In the genomic region with DNA sequence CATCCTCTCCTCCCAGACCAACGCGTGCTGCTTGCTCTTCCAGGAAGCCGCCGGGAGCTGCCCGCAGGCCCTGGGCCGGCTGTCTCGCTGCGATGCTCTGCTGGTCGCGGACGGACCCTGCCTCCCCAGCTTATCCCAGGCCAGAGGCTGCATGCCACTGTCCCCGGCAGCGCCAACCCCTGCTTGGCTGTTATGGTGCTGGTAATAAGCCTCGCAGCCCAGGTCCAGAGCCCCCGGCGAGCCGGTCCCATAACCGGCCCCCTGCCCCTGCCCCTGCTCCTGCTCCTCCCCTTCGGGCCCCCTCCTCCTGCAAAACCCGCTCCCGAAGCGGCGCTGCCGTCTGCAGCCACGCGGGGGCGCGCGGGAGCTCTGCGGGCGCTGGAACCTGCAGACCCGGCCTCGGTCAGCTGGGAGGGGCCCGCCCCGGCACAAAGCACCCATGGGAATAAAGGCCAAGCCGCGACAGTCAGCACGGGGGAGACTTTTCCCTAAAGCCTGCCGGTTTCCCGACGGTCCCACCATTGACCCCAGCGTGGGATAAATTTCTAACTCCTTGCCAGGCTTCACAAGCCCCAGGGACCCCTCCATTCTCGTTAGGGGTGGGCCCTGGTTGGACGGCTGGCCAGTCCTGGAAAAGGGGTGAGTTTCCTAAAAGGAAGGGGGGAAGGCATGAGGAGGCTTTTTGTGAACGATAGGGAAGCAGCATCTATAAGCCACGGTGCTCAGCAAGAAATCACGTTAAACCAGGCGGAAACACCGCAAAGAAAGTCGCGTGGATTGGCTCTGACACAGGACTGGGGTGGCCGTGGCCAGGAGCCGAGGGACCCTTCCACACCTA, we compare ENCODE assay signal across 1 cellular context.
TF ChIP-seq lines count a peak whose summit lies in the region.

No MANE protein-coding gene starts in this region.

TF ChIP-seq in HepG2, 621 proteins besides CTCF, POLR2A, EP300 and RAD21 (continued from another document and continues in another):
- TF ChIP-seq, protein P1, sequence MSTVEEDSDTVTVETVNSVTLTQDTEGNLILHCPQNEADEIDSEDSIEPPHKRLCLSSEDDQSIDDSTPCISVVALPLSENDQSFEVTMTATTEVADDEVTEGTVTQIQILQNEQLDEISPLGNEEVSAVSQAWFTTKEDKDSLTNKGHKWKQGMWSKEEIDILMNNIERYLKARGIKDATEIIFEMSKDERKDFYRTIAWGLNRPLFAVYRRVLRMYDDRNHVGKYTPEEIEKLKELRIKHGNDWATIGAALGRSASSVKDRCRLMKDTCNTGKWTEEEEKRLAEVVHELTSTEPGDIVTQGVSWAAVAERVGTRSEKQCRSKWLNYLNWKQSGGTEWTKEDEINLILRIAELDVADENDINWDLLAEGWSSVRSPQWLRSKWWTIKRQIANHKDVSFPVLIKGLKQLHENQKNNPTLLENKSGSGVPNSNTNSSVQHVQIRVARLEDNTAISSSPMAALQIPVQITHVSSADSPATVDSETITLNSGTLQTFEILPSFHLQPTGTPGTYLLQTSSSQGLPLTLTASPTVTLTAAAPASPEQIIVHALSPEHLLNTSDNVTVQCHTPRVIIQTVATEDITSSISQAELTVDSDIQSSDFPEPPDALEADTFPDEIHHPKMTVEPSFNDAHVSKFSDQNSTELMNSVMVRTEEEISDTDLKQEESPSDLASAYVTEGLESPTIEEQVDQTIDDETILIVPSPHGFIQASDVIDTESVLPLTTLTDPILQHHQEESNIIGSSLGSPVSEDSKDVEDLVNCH (CRISPR knock-in tag; IDR thresholded peaks at IDR 0.05): no peak
- TF ChIP-seq KAT2B (IDR thresholded peaks at IDR 0.05; ENCODE audit: borderline replicate concordance, low read depth, low read length) (no peak), TBX2 (CRISPR knock-in tag; IDR thresholded peaks at IDR 0.05; ENCODE audit: borderline replicate concordance) (peak; percentile 69; the same call in 1 of the 2 replicates), KDM5B (CRISPR knock-in tag; IDR thresholded peaks at IDR 0.05; ENCODE audit: borderline replicate concordance) (peak; percentile 70; the same call in 1 of the 2 replicates), PHF21A (CRISPR knock-in tag; IDR thresholded peaks at IDR 0.05) (peak; percentile 94), ZNF510 (CRISPR knock-in tag; IDR thresholded peaks at IDR 0.05; ENCODE audit: low read depth) (0 out of 2 replicates have a peak, but pooled peaks have one; percentile 51), IKZF4 (CRISPR knock-in tag; IDR thresholded peaks at IDR 0.05; ENCODE audit: borderline replicate concordance, low read depth, not compliant biosample characterization) (no peak), MAZ (IDR thresholded peaks at IDR 0.05; ENCODE audit: borderline replicate concordance, low read depth, low read length) (peak; percentile 93; the same call in 1 of the 2 replicates), MAZ (CRISPR knock-in tag; IDR thresholded peaks at IDR 0.05; ENCODE audit: low read depth) (peak; percentile 96), ARNTL (CRISPR knock-in tag; IDR thresholded peaks at IDR 0.05) (0 out of 2 replicates have a peak, but pooled peaks have one; percentile 50), EED (CRISPR knock-in tag; IDR thresholded peaks at IDR 0.05) (no peak), HDAC1 (CRISPR knock-in tag; IDR thresholded peaks at IDR 0.05) (peak; percentile 85), ARNT2 (CRISPR knock-in tag; IDR thresholded peaks at IDR 0.05; ENCODE audit: low read depth) (peak; percentile 76; the same call in 1 of the 2 replicates), POLR2G (IDR thresholded peaks at IDR 0.05; ENCODE audit: low read depth, low read length) (no peak), IRX3 (CRISPR knock-in tag; IDR thresholded peaks at IDR 0.05; ENCODE audit: borderline replicate concordance, low read depth) (peak; percentile 33; the same call in 1 of the 2 replicates), ZNF383 (CRISPR knock-in tag; IDR thresholded peaks at IDR 0.05; ENCODE audit: borderline replicate concordance) (0 out of 2 replicates have a peak, but pooled peaks have one; percentile 85), ZNF598 (CRISPR knock-in tag; IDR thresholded peaks at IDR 0.05; ENCODE audit: borderline replicate concordance) (peak; percentile 84), SPEN (CRISPR knock-in tag; IDR thresholded peaks at IDR 0.05; ENCODE audit: low read depth) (peak; percentile 45; the same call in 1 of the 2 replicates), RFX5 (IDR thresholded peaks at IDR 0.05; ENCODE audit: low read depth, low read length) (no peak), KLF13 (CRISPR knock-in tag; IDR thresholded peaks at IDR 0.05) (no peak), SOX6 (IDR thresholded peaks at IDR 0.05) (no peak), SOX6 (CRISPR knock-in tag; IDR thresholded peaks at IDR 0.05) (peak; percentile 76), PCBP2 (optimal IDR thresholded peaks at IDR 0.05; ENCODE audit: low read depth, low read length, poor library complexity, severe bottlenecking) (no peak)
- TF ChIP-seq, protein P2, sequence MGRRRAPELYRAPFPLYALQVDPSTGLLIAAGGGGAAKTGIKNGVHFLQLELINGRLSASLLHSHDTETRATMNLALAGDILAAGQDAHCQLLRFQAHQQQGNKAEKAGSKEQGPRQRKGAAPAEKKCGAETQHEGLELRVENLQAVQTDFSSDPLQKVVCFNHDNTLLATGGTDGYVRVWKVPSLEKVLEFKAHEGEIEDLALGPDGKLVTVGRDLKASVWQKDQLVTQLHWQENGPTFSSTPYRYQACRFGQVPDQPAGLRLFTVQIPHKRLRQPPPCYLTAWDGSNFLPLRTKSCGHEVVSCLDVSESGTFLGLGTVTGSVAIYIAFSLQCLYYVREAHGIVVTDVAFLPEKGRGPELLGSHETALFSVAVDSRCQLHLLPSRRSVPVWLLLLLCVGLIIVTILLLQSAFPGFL (CRISPR knock-in tag; IDR thresholded peaks at IDR 0.05): peak; percentile 72; the same call in 1 of the 2 replicates
- TF ChIP-seq, protein P3, sequence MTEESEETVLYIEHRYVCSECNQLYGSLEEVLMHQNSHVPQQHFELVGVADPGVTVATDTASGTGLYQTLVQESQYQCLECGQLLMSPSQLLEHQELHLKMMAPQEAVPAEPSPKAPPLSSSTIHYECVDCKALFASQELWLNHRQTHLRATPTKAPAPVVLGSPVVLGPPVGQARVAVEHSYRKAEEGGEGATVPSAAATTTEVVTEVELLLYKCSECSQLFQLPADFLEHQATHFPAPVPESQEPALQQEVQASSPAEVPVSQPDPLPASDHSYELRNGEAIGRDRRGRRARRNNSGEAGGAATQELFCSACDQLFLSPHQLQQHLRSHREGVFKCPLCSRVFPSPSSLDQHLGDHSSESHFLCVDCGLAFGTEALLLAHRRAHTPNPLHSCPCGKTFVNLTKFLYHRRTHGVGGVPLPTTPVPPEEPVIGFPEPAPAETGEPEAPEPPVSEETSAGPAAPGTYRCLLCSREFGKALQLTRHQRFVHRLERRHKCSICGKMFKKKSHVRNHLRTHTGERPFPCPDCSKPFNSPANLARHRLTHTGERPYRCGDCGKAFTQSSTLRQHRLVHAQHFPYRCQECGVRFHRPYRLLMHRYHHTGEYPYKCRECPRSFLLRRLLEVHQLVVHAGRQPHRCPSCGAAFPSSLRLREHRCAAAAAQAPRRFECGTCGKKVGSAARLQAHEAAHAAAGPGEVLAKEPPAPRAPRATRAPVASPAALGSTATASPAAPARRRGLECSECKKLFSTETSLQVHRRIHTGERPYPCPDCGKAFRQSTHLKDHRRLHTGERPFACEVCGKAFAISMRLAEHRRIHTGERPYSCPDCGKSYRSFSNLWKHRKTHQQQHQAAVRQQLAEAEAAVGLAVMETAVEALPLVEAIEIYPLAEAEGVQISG (CRISPR knock-in tag; IDR thresholded peaks at IDR 0.05): 0 out of 2 replicates have a peak, but pooled peaks have one; percentile 62
- TF ChIP-seq, protein P4, sequence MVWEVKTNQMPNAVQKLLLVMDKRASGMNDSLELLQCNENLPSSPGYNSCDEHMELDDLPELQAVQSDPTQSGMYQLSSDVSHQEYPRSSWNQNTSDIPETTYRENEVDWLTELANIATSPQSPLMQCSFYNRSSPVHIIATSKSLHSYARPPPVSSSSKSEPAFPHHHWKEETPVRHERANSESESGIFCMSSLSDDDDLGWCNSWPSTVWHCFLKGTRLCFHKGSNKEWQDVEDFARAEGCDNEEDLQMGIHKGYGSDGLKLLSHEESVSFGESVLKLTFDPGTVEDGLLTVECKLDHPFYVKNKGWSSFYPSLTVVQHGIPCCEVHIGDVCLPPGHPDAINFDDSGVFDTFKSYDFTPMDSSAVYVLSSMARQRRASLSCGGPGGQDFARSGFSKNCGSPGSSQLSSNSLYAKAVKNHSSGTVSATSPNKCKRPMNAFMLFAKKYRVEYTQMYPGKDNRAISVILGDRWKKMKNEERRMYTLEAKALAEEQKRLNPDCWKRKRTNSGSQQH (CRISPR knock-in tag; IDR thresholded peaks at IDR 0.05; ENCODE audit: low read depth): peak; percentile 52; the same call in 1 of the 2 replicates
- TF ChIP-seq, protein P5, sequence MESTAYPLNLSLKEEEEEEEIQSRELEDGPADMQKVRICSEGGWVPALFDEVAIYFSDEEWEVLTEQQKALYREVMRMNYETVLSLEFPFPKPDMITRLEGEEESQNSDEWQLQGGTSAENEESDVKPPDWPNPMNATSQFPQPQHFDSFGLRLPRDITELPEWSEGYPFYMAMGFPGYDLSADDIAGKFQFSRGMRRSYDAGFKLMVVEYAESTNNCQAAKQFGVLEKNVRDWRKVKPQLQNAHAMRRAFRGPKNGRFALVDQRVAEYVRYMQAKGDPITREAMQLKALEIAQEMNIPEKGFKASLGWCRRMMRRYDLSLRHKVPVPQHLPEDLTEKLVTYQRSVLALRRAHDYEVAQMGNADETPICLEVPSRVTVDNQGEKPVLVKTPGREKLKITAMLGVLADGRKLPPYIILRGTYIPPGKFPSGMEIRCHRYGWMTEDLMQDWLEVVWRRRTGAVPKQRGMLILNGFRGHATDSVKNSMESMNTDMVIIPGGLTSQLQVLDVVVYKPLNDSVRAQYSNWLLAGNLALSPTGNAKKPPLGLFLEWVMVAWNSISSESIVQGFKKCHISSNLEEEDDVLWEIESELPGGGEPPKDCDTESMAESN (CRISPR knock-in tag; conservative IDR thresholded peaks at IDR 0.05): peak; percentile 82
- TF ChIP-seq, protein P6, sequence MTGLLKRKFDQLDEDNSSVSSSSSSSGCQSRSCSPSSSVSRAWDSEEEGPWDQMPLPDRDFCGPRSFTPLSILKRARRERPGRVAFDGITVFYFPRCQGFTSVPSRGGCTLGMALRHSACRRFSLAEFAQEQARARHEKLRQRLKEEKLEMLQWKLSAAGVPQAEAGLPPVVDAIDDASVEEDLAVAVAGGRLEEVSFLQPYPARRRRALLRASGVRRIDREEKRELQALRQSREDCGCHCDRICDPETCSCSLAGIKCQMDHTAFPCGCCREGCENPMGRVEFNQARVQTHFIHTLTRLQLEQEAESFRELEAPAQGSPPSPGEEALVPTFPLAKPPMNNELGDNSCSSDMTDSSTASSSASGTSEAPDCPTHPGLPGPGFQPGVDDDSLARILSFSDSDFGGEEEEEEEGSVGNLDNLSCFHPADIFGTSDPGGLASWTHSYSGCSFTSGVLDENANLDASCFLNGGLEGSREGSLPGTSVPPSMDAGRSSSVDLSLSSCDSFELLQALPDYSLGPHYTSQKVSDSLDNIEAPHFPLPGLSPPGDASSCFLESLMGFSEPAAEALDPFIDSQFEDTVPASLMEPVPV (CRISPR knock-in tag; IDR thresholded peaks at IDR 0.05): peak; percentile 63; the same call in 1 of the 2 replicates
- TF ChIP-seq, protein P7, sequence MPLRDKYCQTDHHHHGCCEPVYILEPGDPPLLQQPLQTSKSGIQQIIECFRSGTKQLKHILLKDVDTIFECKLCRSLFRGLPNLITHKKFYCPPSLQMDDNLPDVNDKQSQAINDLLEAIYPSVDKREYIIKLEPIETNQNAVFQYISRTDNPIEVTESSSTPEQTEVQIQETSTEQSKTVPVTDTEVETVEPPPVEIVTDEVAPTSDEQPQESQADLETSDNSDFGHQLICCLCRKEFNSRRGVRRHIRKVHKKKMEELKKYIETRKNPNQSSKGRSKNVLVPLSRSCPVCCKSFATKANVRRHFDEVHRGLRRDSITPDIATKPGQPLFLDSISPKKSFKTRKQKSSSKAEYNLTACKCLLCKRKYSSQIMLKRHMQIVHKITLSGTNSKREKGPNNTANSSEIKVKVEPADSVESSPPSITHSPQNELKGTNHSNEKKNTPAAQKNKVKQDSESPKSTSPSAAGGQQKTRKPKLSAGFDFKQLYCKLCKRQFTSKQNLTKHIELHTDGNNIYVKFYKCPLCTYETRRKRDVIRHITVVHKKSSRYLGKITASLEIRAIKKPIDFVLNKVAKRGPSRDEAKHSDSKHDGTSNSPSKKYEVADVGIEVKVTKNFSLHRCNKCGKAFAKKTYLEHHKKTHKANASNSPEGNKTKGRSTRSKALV (CRISPR knock-in tag; IDR thresholded peaks at IDR 0.05): peak; percentile 95
- TF ChIP-seq, protein P8, sequence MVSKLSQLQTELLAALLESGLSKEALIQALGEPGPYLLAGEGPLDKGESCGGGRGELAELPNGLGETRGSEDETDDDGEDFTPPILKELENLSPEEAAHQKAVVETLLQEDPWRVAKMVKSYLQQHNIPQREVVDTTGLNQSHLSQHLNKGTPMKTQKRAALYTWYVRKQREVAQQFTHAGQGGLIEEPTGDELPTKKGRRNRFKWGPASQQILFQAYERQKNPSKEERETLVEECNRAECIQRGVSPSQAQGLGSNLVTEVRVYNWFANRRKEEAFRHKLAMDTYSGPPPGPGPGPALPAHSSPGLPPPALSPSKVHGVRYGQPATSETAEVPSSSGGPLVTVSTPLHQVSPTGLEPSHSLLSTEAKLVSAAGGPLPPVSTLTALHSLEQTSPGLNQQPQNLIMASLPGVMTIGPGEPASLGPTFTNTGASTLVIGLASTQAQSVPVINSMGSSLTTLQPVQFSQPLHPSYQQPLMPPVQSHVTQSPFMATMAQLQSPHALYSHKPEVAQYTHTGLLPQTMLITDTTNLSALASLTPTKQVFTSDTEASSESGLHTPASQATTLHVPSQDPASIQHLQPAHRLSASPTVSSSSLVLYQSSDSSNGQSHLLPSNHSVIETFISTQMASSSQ (IDR thresholded peaks at IDR 0.05; ENCODE audit: low read depth): no peak
- TF ChIP-seq, protein P8 (CRISPR knock-in tag; IDR thresholded peaks at IDR 0.05; ENCODE audit: borderline replicate concordance): no peak
- TF ChIP-seq, protein P9, sequence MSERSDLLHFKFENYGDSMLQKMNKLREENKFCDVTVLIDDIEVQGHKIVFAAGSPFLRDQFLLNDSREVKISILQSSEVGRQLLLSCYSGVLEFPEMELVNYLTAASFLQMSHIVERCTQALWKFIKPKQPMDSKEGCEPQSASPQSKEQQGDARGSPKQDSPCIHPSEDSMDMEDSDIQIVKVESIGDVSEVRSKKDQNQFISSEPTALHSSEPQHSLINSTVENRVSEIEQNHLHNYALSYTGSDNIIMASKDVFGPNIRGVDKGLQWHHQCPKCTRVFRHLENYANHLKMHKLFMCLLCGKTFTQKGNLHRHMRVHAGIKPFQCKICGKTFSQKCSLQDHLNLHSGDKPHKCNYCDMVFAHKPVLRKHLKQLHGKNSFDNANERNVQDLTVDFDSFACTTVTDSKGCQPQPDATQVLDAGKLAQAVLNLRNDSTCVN (CRISPR knock-in tag; IDR thresholded peaks at IDR 0.05; ENCODE audit: borderline replicate concordance): no peak
